ENCODE assay signal across 1 cellular context in genomic region chr19:46378268-46378667, GRCh38.
TF ChIP-seq lines count a peak whose summit lies in the region.

No MANE protein-coding gene starts in this region.

TF ChIP-seq in SK-N-SH, 30 proteins besides CTCF, POLR2A, EP300 and RAD21 (continued from another document):
- TF ChIP-seq ZBTB33 (IDR thresholded peaks at IDR 0.05; ENCODE audit: borderline replicate concordance, low read depth) (no peak), MXI1 (IDR thresholded peaks at IDR 0.05; ENCODE audit: low read depth, low read length) (no peak), GABPA (IDR thresholded peaks at IDR 0.05; ENCODE audit: low read depth) (no peak), IRF3 (IDR thresholded peaks at IDR 0.05; ENCODE audit: low read depth, low read length) (no peak), ELF1 (IDR thresholded peaks at IDR 0.05) (no peak), RCOR1 (IDR thresholded peaks at IDR 0.05; ENCODE audit: low read length) (no peak), REST (IDR thresholded peaks at IDR 0.05; ENCODE audit: low read depth, low read length) (no peak), SIN3A (IDR thresholded peaks at IDR 0.05; ENCODE audit: borderline replicate concordance, low read depth, low read length) (no peak), FOSL2 (IDR thresholded peaks at IDR 0.05; ENCODE audit: borderline replicate concordance, low read depth) (peak; percentile 51; the same call in 1 of the 2 replicates), GATA2 (CRISPR knock-in tag; IDR thresholded peaks at IDR 0.05) (no peak), USF1 (IDR thresholded peaks at IDR 0.05; ENCODE audit: borderline replicate concordance, low read depth) (no peak), POLR2AphosphoS5 (IDR thresholded peaks at IDR 0.05; ENCODE audit: low read depth, low read length) (no peak), CHD2 (IDR thresholded peaks at IDR 0.05; ENCODE audit: low read length, partially characterized antibody) (no peak), MEF2A (IDR thresholded peaks at IDR 0.05; ENCODE audit: borderline replicate concordance, low read depth) (peak; percentile 86)
